9 cellular contexts compared by ENCODE assay signal in genomic region chr12:52307836-52308806, GRCh38. TPM values are rescaled to one million over a fixed set of nuclear protein-coding genes. Genes with fewer than 3 reads are reported as not detected.
DNase-seq lines count a peak whose midpoint lies in the region; ATAC-seq and TF ChIP-seq lines count a peak whose summit lies in the region.
"Had no signal": no experiment of that assay in that cellular context is flagged by ENCODE, and none has a peak within 500 bp of the region (broad histone marks: within the 10 kb centered on the region; RNA-seq: fewer than 3 reads in every experiment).

No MANE protein-coding gene starts in this region.

- 58 to 60% methylated on average over 4 to 5 of the region's 71 CpGs for WGBS in gastroesophageal sphincter (ENCODE audit: low coverage in 1 of 2), 2 donors
- 5 to 14% methylated on average over 27 to 43 of the region's 71 CpGs for WGBS in upper lobe of left lung, 2 donors

- peak in 3 of 4 experiments; percentile 40 to 50 (median 41) for TF ChIP-seq CTCF in gastroesophageal sphincter (IDR thresholded peaks at IDR 0.05)
- peak; percentile 32 for TF ChIP-seq CTCF in nephron progenitor cell (IDR thresholded peaks at IDR 0.05)
- peak in 5 of 6 experiments; percentile 22 to 69 (median 44) for TF ChIP-seq CTCF in upper lobe of left lung (IDR thresholded peaks at IDR 0.05)

- H3K4me1 Mint-ChIP-seq in activated T-helper 1 cell treated with anti-CD3 and anti-CD28 coated beads, Interleukin-12 subunit alpha, Interleukin-12 subunit beta, Interleukin-2, Interleukin-4 antibody, amounts not matched to agents 30 ng/mL and 10 ng/mL and 1 ng/mL, durations not matched to agents 14 hours and 24 hours and 36 hours (ENCODE audit: low read depth) = peaks cover 17% of the 10 kb centered on the region
- H3K4me1 Mint-ChIP-seq in nephron progenitor cell = peaks cover 13% of the 10 kb centered on the region

- no peak for TF ChIP-seq EP300 in gastroesophageal sphincter (IDR thresholded peaks at IDR 0.05)
- no peak for TF ChIP-seq EP300 in upper lobe of left lung (IDR thresholded peaks at IDR 0.05)

- intact Hi-C loops in activated T-helper 1 cell treated with anti-CD3 and anti-CD28 coated beads, Interleukin-12 subunit alpha, Interleukin-12 subunit beta, Interleukin-2, Interleukin-4 antibody, amounts not matched to agents 30 ng/mL and 10 ng/mL and 1 ng/mL, durations not matched to agents 14 hours and 24 hours and 36 hours (cut with micrococcal nuclease) = no loop called here

- H3K36me3 Mint-ChIP-seq in activated T-helper 1 cell treated with anti-CD3 and anti-CD28 coated beads, Interleukin-12 subunit alpha, Interleukin-12 subunit beta, Interleukin-2, Interleukin-4 antibody, amounts not matched to agents 30 ng/mL and 10 ng/mL and 1 ng/mL, durations not matched to agents 14 hours and 24 hours and 36 hours (ENCODE audit: low read depth) = peaks cover 6% of the 10 kb centered on the region
- no peaks in the 10 kb centered on the region for H3K36me3 Mint-ChIP-seq in nephron progenitor cell (ENCODE audit: low read depth)

- H3K27me3 Mint-ChIP-seq in activated T-helper 1 cell treated with anti-CD3 and anti-CD28 coated beads, Interleukin-12 subunit alpha, Interleukin-12 subunit beta, Interleukin-2, Interleukin-4 antibody, amounts not matched to agents 30 ng/mL and 10 ng/mL and 1 ng/mL, durations not matched to agents 14 hours and 24 hours and 36 hours (ENCODE audit: insufficient read depth) = peaks cover 66% of the 10 kb centered on the region
- peaks cover 64% of the 10 kb centered on the region for H3K27me3 Mint-ChIP-seq in nephron progenitor cell (ENCODE audit: low read depth, poor library complexity)

- no peaks in the 10 kb centered on the region for H3K36me3 ChIP-seq in gastroesophageal sphincter
- H3K36me3 ChIP-seq in upper lobe of left lung = no peaks in the 10 kb centered on the region

- H3K27me3 ChIP-seq in gastroesophageal sphincter (peaks cover 12% of the 10 kb centered on the region), upper lobe of left lung (peaks cover 0 to 7% (median 6%) of the 10 kb centered on the region in 4 donors)

- peak; percentile 49 to 53 for TF ChIP-seq POLR2A in gastroesophageal sphincter (IDR thresholded peaks at IDR 0.05)
- peak in 2 of 4 donors; percentile 26 to 34 for TF ChIP-seq POLR2A in upper lobe of left lung (IDR thresholded peaks at IDR 0.05)

- H3K4me3 ChIP-seq in gastroesophageal sphincter (peak overlapping the region; percentile 32 to 52), upper lobe of left lung (peak overlapping the region in 3 of 4 donors; percentile 23 to 49 (median 44))

- H3K9me3 Mint-ChIP-seq in activated T-helper 1 cell treated with anti-CD3 and anti-CD28 coated beads, Interleukin-12 subunit alpha, Interleukin-12 subunit beta, Interleukin-2, Interleukin-4 antibody, amounts not matched to agents 30 ng/mL and 10 ng/mL and 1 ng/mL, durations not matched to agents 14 hours and 24 hours and 36 hours = no peaks in the 10 kb centered on the region
- no peaks in the 10 kb centered on the region for H3K9me3 Mint-ChIP-seq in nephron progenitor cell

- H3K9me3 ChIP-seq in gastroesophageal sphincter (no peaks in the 10 kb centered on the region), upper lobe of left lung (no peaks in the 10 kb centered on the region)

- H3K27ac ChIP-seq in gastroesophageal sphincter = peak overlapping the region in 3 of 4 donors; percentile 63 to 82 (median 64)
- H3K27ac ChIP-seq in upper lobe of left lung = no peak overlapping the region

- H3K27ac Mint-ChIP-seq in activated T-helper 1 cell treated with anti-CD3 and anti-CD28 coated beads, Interleukin-12 subunit alpha, Interleukin-12 subunit beta, Interleukin-2, Interleukin-4 antibody, amounts not matched to agents 30 ng/mL and 10 ng/mL and 1 ng/mL, durations not matched to agents 14 hours and 24 hours and 36 hours = no peak overlapping the region
- H3K27ac Mint-ChIP-seq in nephron progenitor cell = no peak overlapping the region

- DNase-seq in DMS53 treated with DMSO at 0.1 percent for 48 hours (lab: John Stamatoyannopoulos, UW; ENCODE audit: unreplicated experiment) (peak; percentile 39), NCI-H2029 treated with DMSO at 0.1 percent for 48 hours (lab: John Stamatoyannopoulos, UW) (peak; percentile 31), nephron progenitor cell (peak; percentile 87), upper lobe of left lung (peak; percentile 55 to 94), NCI-H2196 treated with DMSO at 0.1 percent for 48 hours (lab: John Stamatoyannopoulos, UW; ENCODE audit: unreplicated experiment) (no peak)
- peak; percentile 7 for DNase-seq in activated T-helper 1 cell treated with anti-CD3 and anti-CD28 coated beads, Interleukin-12 subunit alpha, Interleukin-12 subunit beta, Interleukin-2, Interleukin-4 antibody, amounts not matched to agents 30 ng/mL and 10 ng/mL and 1 ng/mL, durations not matched to agents 14 hours and 24 hours and 36 hours (ENCODE audit: low spot score)

- H3K4me3 Mint-ChIP-seq in activated T-helper 1 cell treated with anti-CD3 and anti-CD28 coated beads, Interleukin-12 subunit alpha, Interleukin-12 subunit beta, Interleukin-2, Interleukin-4 antibody, amounts not matched to agents 30 ng/mL and 10 ng/mL and 1 ng/mL, durations not matched to agents 14 hours and 24 hours and 36 hours = peak overlapping the region; percentile 44
- H3K4me3 Mint-ChIP-seq in nephron progenitor cell = peak overlapping the region; percentile 79

- ATAC-seq in gastroesophageal sphincter (peak; percentile 89), upper lobe of left lung (ENCODE audit: low FRiP score in 2 of 2) (peak; percentile 79), HG02840 (IDR thresholded peaks at IDR 0.05; ENCODE audit: low FRiP score, unreplicated experiment) (no peak)

- H3K4me1 ChIP-seq in gastroesophageal sphincter = peaks cover 0 to 20% (median 6%) of the 10 kb centered on the region in 3 donors
- peaks cover 0 to 14% (median 5%) of the 10 kb centered on the region in 4 donors for H3K4me1 ChIP-seq in upper lobe of left lung

RNA-seq across cellular contexts. Expression of gene KRT83, which starts 13.1 kb away (rescaled TPM):
- total RNA-seq in activated T-helper 1 cell treated with anti-CD3 and anti-CD28 coated beads, Interleukin-12 subunit alpha, Interleukin-12 subunit beta, Interleukin-2, Interleukin-4 antibody, amounts not matched to agents 30 ng/mL and 10 ng/mL and 1 ng/mL, durations not matched to agents 14 hours and 24 hours and 36 hours = not detected in 2 replicates
- total RNA-seq in gastroesophageal sphincter (not detected), upper lobe of left lung (not detected)
- total RNA-seq: subcutaneous adipose tissue had no signal

RNA-seq across cellular contexts. Expression of gene KRT81, which starts 16.8 kb away (rescaled TPM):
- not detected in 2 replicates for total RNA-seq in activated T-helper 1 cell treated with anti-CD3 and anti-CD28 coated beads, Interleukin-12 subunit alpha, Interleukin-12 subunit beta, Interleukin-2, Interleukin-4 antibody, amounts not matched to agents 30 ng/mL and 10 ng/mL and 1 ng/mL, durations not matched to agents 14 hours and 24 hours and 36 hours
- under 1 TPM in 1 of 4 donors, not detected in 3; 0.27 TPM for total RNA-seq in gastroesophageal sphincter
- total RNA-seq in upper lobe of left lung = 1 to 10 TPM in 1 of 6 donors, under 1 TPM in 3, not detected in 2; 0.39 to 1.4 (median 0.52) TPM
- total RNA-seq: subcutaneous adipose tissue had no signal

RNA-seq across cellular contexts. Expression of gene KRT86, which starts 33.7 kb away (rescaled TPM):
- 0.73 and 0.93 TPM in 2 replicates for total RNA-seq in activated T-helper 1 cell treated with anti-CD3 and anti-CD28 coated beads, Interleukin-12 subunit alpha, Interleukin-12 subunit beta, Interleukin-2, Interleukin-4 antibody, amounts not matched to agents 30 ng/mL and 10 ng/mL and 1 ng/mL, durations not matched to agents 14 hours and 24 hours and 36 hours
- total RNA-seq in gastroesophageal sphincter = 1 to 10 TPM in 1 of 4 donors, not detected in 3; 1.7 TPM
- total RNA-seq in upper lobe of left lung = 1 to 10 TPM in 2 of 6 donors, under 1 TPM in 2, not detected in 2; 0.30 to 1.5 (median 0.93) TPM

RNA-seq across cellular contexts. Expression of gene KRT85, which starts 59.2 kb away (rescaled TPM):
- not detected in 2 replicates for total RNA-seq in activated T-helper 1 cell treated with anti-CD3 and anti-CD28 coated beads, Interleukin-12 subunit alpha, Interleukin-12 subunit beta, Interleukin-2, Interleukin-4 antibody, amounts not matched to agents 30 ng/mL and 10 ng/mL and 1 ng/mL, durations not matched to agents 14 hours and 24 hours and 36 hours
- total RNA-seq in gastroesophageal sphincter (not detected), upper lobe of left lung (not detected)
- total RNA-seq: subcutaneous adipose tissue had no signal

Comparison
In these comparisons a context has a peak if more than half of its experiments do, and no peak if none do; other contexts are left out.
1. H3K27ac ChIP-seq: peak in gastroesophageal sphincter (3 of 4); none in upper lobe of left lung (0 of 4).
2. Peak in every context shown above with its lines, with median percentiles within 50 percentile points of each other: CTCF ChIP-seq.